Comparison of ENCODE assay signal across 8 cellular contexts in the genomic region with DNA sequence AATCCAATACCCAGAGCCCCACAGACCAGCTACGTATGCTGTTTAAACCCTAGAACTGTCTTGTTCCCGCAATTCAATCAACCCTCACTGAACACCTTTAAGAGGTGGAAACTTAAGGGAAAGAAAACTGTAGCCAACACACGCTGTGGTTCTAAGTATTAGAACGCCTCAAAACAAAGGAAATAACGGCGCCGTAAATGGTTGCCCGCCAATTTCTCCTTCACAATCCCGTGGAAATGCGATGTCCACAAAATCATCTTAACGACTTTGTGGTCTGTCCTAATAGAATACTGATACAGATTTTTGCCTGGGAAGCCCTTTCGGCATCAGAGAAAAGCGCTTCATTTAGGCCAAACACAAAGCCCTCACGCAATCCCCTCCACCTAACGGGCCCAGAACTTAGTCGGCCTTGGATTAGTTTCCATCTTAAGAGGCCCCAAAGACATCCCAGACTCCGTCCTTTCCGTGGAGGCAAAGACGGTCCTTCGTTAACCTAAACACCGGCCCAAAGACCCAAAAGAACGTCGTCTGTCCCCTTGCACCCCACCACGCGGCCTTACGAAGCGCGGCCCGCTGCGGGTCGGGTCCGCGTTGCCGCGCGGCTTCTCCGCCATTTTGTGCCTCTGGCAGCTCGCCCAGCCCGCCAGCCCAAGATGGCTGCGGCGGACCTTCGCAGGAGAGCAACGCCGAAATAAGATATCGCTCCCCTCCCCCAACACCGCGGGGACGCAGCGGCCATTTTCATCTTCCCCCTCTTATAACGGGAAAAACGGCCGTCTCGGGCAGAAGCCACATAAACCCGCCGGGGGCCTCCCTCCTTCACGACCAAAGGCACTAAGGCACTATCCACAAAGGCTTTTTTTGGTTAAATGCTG. TPM values are rescaled to one million over a fixed set of nuclear protein-coding genes. Genes with fewer than 3 reads are reported as not detected.
DNase-seq lines count a peak whose midpoint lies in the region; ATAC-seq, FAIRE-seq and TF ChIP-seq lines count a peak whose summit lies in the region.

No MANE protein-coding gene starts in this region.

- peaks cover 11 to 17% of the 10 kb centered on the region in 2 donors for H3K4me1 ChIP-seq in kidney (ENCODE audit: control insufficient read depth in 1 of 2, insufficient read depth in 1 of 2, low read depth in 1 of 2, low read length in 2 of 2)

- DNase-seq in ACHN, result peak; percentile 82
- peak; percentile 82 for DNase-seq in NCI-H446 treated with DMSO at 0.1 percent for 48 hours (lab: John Stamatoyannopoulos, UW)
- peak; percentile 87 for DNase-seq in activated CD4-positive, CD25-positive, alpha-beta regulatory T cell treated with anti-CD3 and anti-CD28 coated beads, Interleukin-2, amount 50 U/mL, for 72 hours
- DNase-seq in central memory CD8-positive, alpha-beta T cell (ENCODE audit: low spot score in 2 of 2), result peak; percentile 79 to 85
- peak; percentile 96 for DNase-seq in kidney
- DNase-seq in stimulated activated CD4-positive, alpha-beta T cell treated with anti-CD3 and anti-CD28 coated beads, Interleukin-15, amount 100 ng/mL, for 24 hours, result peak; percentile 92

- H3K27ac Mint-ChIP-seq in central memory CD8-positive, alpha-beta T cell (ENCODE audit: low read depth), result peak overlapping the region; percentile 99

- peak overlapping the region; percentile 89 to 94 for H3K4me3 ChIP-seq in kidney (ENCODE audit: low read length in 2 of 2)

- intact Hi-C loops in kidney (cut with DNase I), result no loop called here

- H3K36me3 Mint-ChIP-seq in central memory CD8-positive, alpha-beta T cell (ENCODE audit: insufficient read depth), result peaks cover 33% of the 10 kb centered on the region

- no peaks in the 10 kb centered on the region for H3K9me3 Mint-ChIP-seq in central memory CD8-positive, alpha-beta T cell

- H3K27me3 Mint-ChIP-seq in central memory CD8-positive, alpha-beta T cell, result no peaks in the 10 kb centered on the region

- TF ChIP-seq CTCF in kidney (IDR thresholded peaks at IDR 0.05; ENCODE audit: borderline replicate concordance, extremely low read depth, insufficient read depth), result no peak

- in situ Hi-C loops in ACHN (cut with HindIII; ENCODE audit: low pct_ligation_motif_present, low pct_unique_long_range_greater_than_20kb, low sequenced_read_pairs), result no loop called here

- ATAC-seq in GM19025 (IDR thresholded peaks at IDR 0.05; ENCODE audit: low read depth, unreplicated experiment) (peak; percentile 38), HG03342 (IDR thresholded peaks at IDR 0.05; ENCODE audit: unreplicated experiment) (peak; percentile 40)
- ATAC-seq in central memory CD8-positive, alpha-beta T cell (replicated peaks; ENCODE audit: extremely low read depth, poor library complexity, severe bottlenecking), result peak; percentile 71

- H3K9me3 ChIP-seq in kidney (ENCODE audit: control insufficient read depth in 1 of 2, low read length in 2 of 2), result no peaks in the 10 kb centered on the region

- H3K27ac ChIP-seq in kidney (ENCODE audit: low read depth in 2 of 2, low read length in 2 of 2), result peak overlapping the region; percentile 100

- peaks cover 52% of the 10 kb centered on the region for H3K4me1 Mint-ChIP-seq in central memory CD8-positive, alpha-beta T cell

- no peaks in the 10 kb centered on the region for H3K36me3 ChIP-seq in kidney (ENCODE audit: control insufficient read depth in 1 of 2, insufficient read depth in 2 of 2, low read length in 2 of 2)

- FAIRE-seq in kidney (lab: Jason Lieb, UNC), result no peak

- H3K9ac ChIP-seq in kidney (ENCODE audit: low read length in 2 of 2), result peak overlapping the region; percentile 100

- H3K4me3 Mint-ChIP-seq in central memory CD8-positive, alpha-beta T cell, result peak overlapping the region; percentile 100

RNA-seq across cellular contexts. Expression of a gene that starts 0.8 kb away (rescaled TPM):
- total RNA-seq in kidney, result 109 TPM
- 66.8 TPM for polyA plus RNA-seq in kidney (ENCODE audit: insufficient read depth, low read depth, low replicate concordance)

Comparison
In these comparisons a context has a peak if more than half of its experiments do, and no peak if none do; other contexts are left out.
1. Peak in every context shown above with its lines: DNase-seq, ATAC-seq, H3K4me3 ChIP-seq and H3K27ac ChIP-seq.